Comparison of ENCODE assay signal across 1 cellular context in genomic region chr6:116564296-116564695, GRCh38.
TF ChIP-seq lines count a peak whose summit lies in the region.

No MANE protein-coding gene starts in this region.

TF ChIP-seq in IMR-90, 13 proteins besides CTCF, POLR2A, EP300 and RAD21:
- TF ChIP-seq ELK1 (IDR thresholded peaks at IDR 0.05; ENCODE audit: borderline replicate concordance, low read depth, low read length) (no peak), CHD1 (IDR thresholded peaks at IDR 0.05; ENCODE audit: low read depth, low read length) (no peak), FOS (IDR thresholded peaks at IDR 0.05; ENCODE audit: low read depth, low read length) (no peak), RFX5 (IDR thresholded peaks at IDR 0.05; ENCODE audit: low read depth, low read length) (no peak), MAZ (IDR thresholded peaks at IDR 0.05; ENCODE audit: borderline replicate concordance, low read depth, low read length) (no peak), MXI1 (IDR thresholded peaks at IDR 0.05; ENCODE audit: borderline replicate concordance, low read depth, low read length) (no peak), MAFK (IDR thresholded peaks at IDR 0.05; ENCODE audit: low read depth, low read length) (no peak), SMC3 (IDR thresholded peaks at IDR 0.05; ENCODE audit: low read depth, low read length) (no peak), USF2 (IDR thresholded peaks at IDR 0.05; ENCODE audit: low read depth, low read length) (no peak), CEBPB (IDR thresholded peaks at IDR 0.05; ENCODE audit: low read depth, low read length) (no peak), NFE2L2 (IDR thresholded peaks at IDR 0.05; ENCODE audit: low read depth, low read length) (no peak), BHLHE40 (IDR thresholded peaks at IDR 0.05; ENCODE audit: low read depth, low read length) (no peak), RCOR1 (IDR thresholded peaks at IDR 0.05; ENCODE audit: insufficient replicate concordance, low read length) (no peak)
TF ChIP-seq in IMR-90: peak in this region for 0.
